Comparison of ENCODE assay signal across 20 cellular contexts in genomic region chr4:86221076-86221475, GRCh38.
"Had no signal": no experiment of that assay in that cellular context is flagged by ENCODE, and none has a peak within 500 bp of the region (broad histone marks: within the 10 kb centered on the region; RNA-seq: fewer than 3 reads in every experiment).

No MANE protein-coding gene starts in this region.

- DNase-seq: effector CD8-positive, alpha-beta T cell; gastrocnemius medialis; islet precursor cell; left ventricle myocardium inferior; lower lobe of right lung; mesenchymal stem cell; midbrain; right lobe of liver; stimulated activated CD4-positive, alpha-beta T cell treated with anti-CD3 and anti-CD28 coated beads, Interleukin-4, amount 100 ng/mL, for 1 hour; stimulated activated CD8-positive, alpha-beta memory T cell treated with anti-CD3 and anti-CD28 coated beads, Interleukin-4, amount 100 ng/mL, for 48 hours; stimulated activated naive CD8-positive, alpha-beta T cell treated with anti-CD3 and anti-CD28 coated beads, Interleukin-15, Interleukin-2, amounts not matched to agents 100 U/mL and 50 U/mL, for 24 hours; thyroid gland had no signal

- ATAC-seq: gastrocnemius medialis; lower lobe of right lung; natural killer cell treated with Interleukin-12 subunit alpha and Interleukin-12 subunit beta and Interleukin-15 and Interleukin-18, amount 100 ng/mL, for 72 hours; right lobe of liver; stimulated activated effector memory CD8-positive, alpha-beta T cell treated with anti-CD3 and anti-CD28 coated beads, Interleukin-12 subunit alpha, Interleukin-12 subunit beta, amount 100 ng/mL, for 72 hours; stimulated activated naive CD8-positive, alpha-beta T cell treated with anti-CD3 and anti-CD28 coated beads, Interleukin-15, Interleukin-2, amounts not matched to agents 100 U/mL and 50 U/mL, for 24 hours had no signal

- H3K4me1 ChIP-seq: gastrocnemius medialis, left ventricle myocardium inferior, right lobe of liver, suprapubic skin had no signal

- H3K9me3 ChIP-seq: esophagus muscularis mucosa, gastrocnemius medialis, left ventricle myocardium inferior, lower lobe of right lung, neutrophil, right lobe of liver, suprapubic skin, thyroid gland had no signal

- FAIRE-seq: urothelium cell line had no signal

- H3K27ac ChIP-seq: coronary artery, epithelial cell of prostate, esophagus muscularis mucosa, gastrocnemius medialis, left ventricle myocardium inferior, lower lobe of right lung, neutrophil, right lobe of liver, suprapubic skin, thyroid gland had no signal

- H3K4me3 ChIP-seq: coronary artery, esophagus muscularis mucosa, gastrocnemius medialis, left ventricle myocardium inferior, lower lobe of right lung, right lobe of liver, suprapubic skin, thyroid gland had no signal

- H3K36me3 ChIP-seq: esophagus muscularis mucosa, gastrocnemius medialis, left ventricle myocardium inferior, lower lobe of right lung, neutrophil, right lobe of liver, suprapubic skin, thyroid gland had no signal

- H3K27me3 ChIP-seq: esophagus muscularis mucosa, gastrocnemius medialis, neutrophil, right lobe of liver, suprapubic skin, thyroid gland had no signal
